8 cellular contexts compared by ENCODE assay signal in genomic region chr15:99251436-99251821, GRCh38. TPM values are rescaled to one million over a fixed set of nuclear protein-coding genes. Genes with fewer than 3 reads are reported as not detected.
DNase-seq lines count a peak whose midpoint lies in the region; ATAC-seq, FAIRE-seq and TF ChIP-seq lines count a peak whose summit lies in the region.

Gene LRRC28, plus strand, starts transcription at chr15:99251481. Its CDS starts 4,477 bp downstream, at chr15:99255958.

- in situ Hi-C loops in Panc1 (cut with HindIII; ENCODE audit: low pct_unique_long_range_greater_than_20kb, low sequenced_read_pairs) = no loop called here

- CTCF ChIA-PET in Panc1 (lab: Charles Lee) = interaction anchor here (0.7 to 1.0 kb wide), 2 partner anchors 21 to 151 kb away, joined by 3 to 4 read pairs; no protein-coding TSS in a partner anchor
- CTCF ChIA-PET in naive thymus-derived CD4-positive, alpha-beta T cell (lab: Charles Lee) = interaction anchor here (0.6 to 0.9 kb wide), 2 partner anchors 22 to 36 kb away, joined by 3 to 5 read pairs; no protein-coding TSS in a partner anchor

- no peaks in the 10 kb centered on the region for H3K27me3 ChIP-seq in Panc1 (ENCODE audit: control insufficient read depth, insufficient read depth, low read length)
- H3K27me3 ChIP-seq in naive thymus-derived CD4-positive, alpha-beta T cell (ENCODE audit: control insufficient read depth in 2 of 2, insufficient read depth in 2 of 2, low read length in 2 of 2) = no peaks in the 10 kb centered on the region

- peaks cover 5% of the 10 kb centered on the region for H3K36me3 ChIP-seq in Panc1 (ENCODE audit: control insufficient read depth, insufficient read depth, low read length)
- H3K36me3 ChIP-seq in naive thymus-derived CD4-positive, alpha-beta T cell (ENCODE audit: control insufficient read depth in 2 of 3, insufficient read depth in 3 of 3, low read length in 3 of 3) = peaks cover 0 to 8% (median 0%) of the 10 kb centered on the region in 3 experiments

- H3K27ac ChIP-seq in Panc1 (ENCODE audit: low read length) = peak within 1 kb of the TSS; percentile 100
- H3K27ac ChIP-seq in naive thymus-derived CD4-positive, alpha-beta T cell (ENCODE audit: low read depth, low read length) = peak within 1 kb of the TSS; percentile 65

- H3K4me1 Mint-ChIP-seq in naive thymus-derived CD4-positive, alpha-beta T cell = peaks cover 24 to 32% (median 27%) of the 10 kb centered on the region in 7 donors

- peaks cover 40% of the 10 kb centered on the region for H3K4me1 ChIP-seq in Panc1 (ENCODE audit: control insufficient read depth, insufficient read depth, low read length)
- peaks cover 14 to 28% of the 10 kb centered on the region in 2 donors for H3K4me1 ChIP-seq in naive thymus-derived CD4-positive, alpha-beta T cell (ENCODE audit: control insufficient read depth in 2 of 2, insufficient read depth in 2 of 2, low read length in 2 of 2)

- no TSS peak for BruUV-seq in Panc1 (replicated peaks; lab: Mats Ljungman, UMichigan)

- no peaks in the 10 kb centered on the region for H3K9me3 ChIP-seq in Panc1 (ENCODE audit: control insufficient read depth, insufficient read depth, low read depth, low read length)
- no peaks in the 10 kb centered on the region for H3K9me3 ChIP-seq in naive thymus-derived CD4-positive, alpha-beta T cell (ENCODE audit: control insufficient read depth in 2 of 3, low read length in 3 of 3)

- H3K27ac Mint-ChIP-seq in naive thymus-derived CD4-positive, alpha-beta T cell = peak within 1 kb of the TSS; percentile 83 to 93 (median 90)

- H3K4me3 ChIP-seq in Panc1 (ENCODE audit: low read depth in 2 of 2, low read length in 2 of 2) (peak within 1 kb of the TSS; percentile 87 to 96), epithelial cell of esophagus (ENCODE audit: low read length) (peak within 1 kb of the TSS; percentile 79)
- H3K4me3 ChIP-seq in naive thymus-derived CD4-positive, alpha-beta T cell (ENCODE audit: low read length) = peak within 1 kb of the TSS; percentile 76

- H3K9me3 Mint-ChIP-seq in naive thymus-derived CD4-positive, alpha-beta T cell = peaks cover 0 to 6% (median 3%) of the 10 kb centered on the region in 11 donors

- H3K4me3 Mint-ChIP-seq in naive thymus-derived CD4-positive, alpha-beta T cell = peak within 1 kb of the TSS in 8 of 10 donors; percentile 81 to 95 (median 92)

- peaks cover 0 to 14% (median 5%) of the 10 kb centered on the region in 5 donors for H3K36me3 Mint-ChIP-seq in naive thymus-derived CD4-positive, alpha-beta T cell

- no peak for TF ChIP-seq CTCF in Panc1 (IDR thresholded peaks at IDR 0.05)
- no peak for TF ChIP-seq CTCF in epithelial cell of esophagus (IDR thresholded peaks at IDR 0.05; ENCODE audit: insufficient read depth, low read depth, low read length, missing control alignments)

- FAIRE-seq in HTR-8/SVneo (lab: Jason Lieb, UNC) = no peak

- DNase-seq in activated gamma-delta T cell (lab: John Stamatoyannopoulos, UW) (peak; percentile 76), activated gamma-delta T cell treated with Interleukin-2 at 50 U/mL for 16 hours (no peak), Panc1 (ENCODE audit: low read depth, low spot score) (no peak), epithelial cell of esophagus (ENCODE audit: low read depth) (no peak), DMS153 treated with DMSO at 0.1 percent for 48 hours (lab: John Stamatoyannopoulos, UW; ENCODE audit: unreplicated experiment) (no peak), HTR-8/SVneo (ENCODE audit: insufficient read length, low spot score) (no peak)
- no peak for DNase-seq in naive thymus-derived CD4-positive, alpha-beta T cell

- ATAC-seq in Panc1 (peak; percentile 68), HG02642 (IDR thresholded peaks at IDR 0.05; ENCODE audit: poor library complexity, unreplicated experiment) (no peak)
- peak; percentile 25 for ATAC-seq in naive thymus-derived CD4-positive, alpha-beta T cell

- no peaks in the 10 kb centered on the region for H3K27me3 Mint-ChIP-seq in naive thymus-derived CD4-positive, alpha-beta T cell

- POLR2A ChIA-PET in Panc1 (lab: Charles Lee) = interaction anchor here (0.6 to 0.9 kb wide), 3 partner anchors 17 to 675 kb away, joined by 3 to 8 read pairs (median 3); no protein-coding TSS in a partner anchor
- POLR2A ChIA-PET in naive thymus-derived CD4-positive, alpha-beta T cell (lab: Charles Lee) = interaction anchor here (1.2 to 1.4 kb wide), 3 partner anchors 30 to 482 kb away, joined by 4 to 5 read pairs (median 5); partner anchors contain the start of gene LYSMD4

- intact Hi-C loops in Panc1 (cut with micrococcal nuclease; ENCODE audit: unreplicated experiment) = no loop called here
- intact Hi-C loops in naive thymus-derived CD4-positive, alpha-beta T cell (cut with micrococcal nuclease) = loop anchor here (1.0 to 5.0 kb wide), 10 partner anchors 22 to 1351 kb away; partner anchors contain the start of genes ASB7 (in 2 of the 2), LINS1 (in 2 of the 2), LYSMD4 (in 2 of the 2) and ADAMTS17 (in 1 of the 2)

RNA-seq across cellular contexts. Expression of gene LRRC28, which starts in this region (rescaled TPM):
- total RNA-seq in Panc1 (2021; ENCODE audit: unreplicated experiment) = 39.3 TPM
- polyA plus RNA-seq in Panc1 (2012; ENCODE audit: insufficient read length) = 29.3 TPM
- 10 to 100 TPM; 15.0 to 22.6 (median 19.9) TPM for total RNA-seq in naive thymus-derived CD4-positive, alpha-beta T cell
- 10 to 100 TPM; 19.9 to 25.9 TPM for polyA plus RNA-seq in naive thymus-derived CD4-positive, alpha-beta T cell
